ENCODE assay signal across 2 cellular contexts in genomic region chr7:100148559-100149328, GRCh38.
TF ChIP-seq lines count a peak whose summit lies in the region.

Gene LAMTOR4, plus strand, starts transcription at chr7:100148918. Its CDS starts 55 bp downstream, at chr7:100148973.

TF ChIP-seq in IMR-90, 13 proteins besides CTCF, POLR2A, EP300 and RAD21 (continued from another document):
- peak; percentile 95 for TF ChIP-seq USF2 (IDR thresholded peaks at IDR 0.05; ENCODE audit: low read depth, low read length)
- TF ChIP-seq, protein P1, sequence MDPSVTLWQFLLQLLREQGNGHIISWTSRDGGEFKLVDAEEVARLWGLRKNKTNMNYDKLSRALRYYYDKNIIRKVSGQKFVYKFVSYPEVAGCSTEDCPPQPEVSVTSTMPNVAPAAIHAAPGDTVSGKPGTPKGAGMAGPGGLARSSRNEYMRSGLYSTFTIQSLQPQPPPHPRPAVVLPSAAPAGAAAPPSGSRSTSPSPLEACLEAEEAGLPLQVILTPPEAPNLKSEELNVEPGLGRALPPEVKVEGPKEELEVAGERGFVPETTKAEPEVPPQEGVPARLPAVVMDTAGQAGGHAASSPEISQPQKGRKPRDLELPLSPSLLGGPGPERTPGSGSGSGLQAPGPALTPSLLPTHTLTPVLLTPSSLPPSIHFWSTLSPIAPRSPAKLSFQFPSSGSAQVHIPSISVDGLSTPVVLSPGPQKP (IDR thresholded peaks at IDR 0.05; ENCODE audit: borderline replicate concordance, low read depth, low read length): no peak
- TF ChIP-seq FOS (IDR thresholded peaks at IDR 0.05; ENCODE audit: low read depth, low read length): peak; percentile 73
- TF ChIP-seq SMC3 (IDR thresholded peaks at IDR 0.05; ENCODE audit: low read depth, low read length): no peak
- no peak for TF ChIP-seq MAFK (IDR thresholded peaks at IDR 0.05; ENCODE audit: low read depth, low read length)
- TF ChIP-seq RCOR1 (IDR thresholded peaks at IDR 0.05; ENCODE audit: insufficient replicate concordance, low read length): no peak
- no peak for TF ChIP-seq NFE2L2 (IDR thresholded peaks at IDR 0.05; ENCODE audit: low read depth, low read length)
- no peak for TF ChIP-seq RFX5 (IDR thresholded peaks at IDR 0.05; ENCODE audit: low read depth, low read length)
- TF ChIP-seq MXI1 (IDR thresholded peaks at IDR 0.05; ENCODE audit: borderline replicate concordance, low read depth, low read length): no peak; the same call in 1 of the 2 replicates
- peak; percentile 92 for TF ChIP-seq BHLHE40 (IDR thresholded peaks at IDR 0.05; ENCODE audit: low read depth, low read length)
- TF ChIP-seq CHD1 (IDR thresholded peaks at IDR 0.05; ENCODE audit: low read depth, low read length): no peak

TF ChIP-seq in endothelial cell of umbilical vein, 7 proteins besides CTCF, POLR2A, EP300 and RAD21 (continued from another document):
- peak; percentile 89 for TF ChIP-seq MAX (IDR thresholded peaks at IDR 0.05; ENCODE audit: insufficient read depth, insufficient read length)
- no peak for TF ChIP-seq GATA2 (IDR thresholded peaks at IDR 0.05; ENCODE audit: insufficient read depth, insufficient read length, low read depth, low read length)
